Comparison of ENCODE assay signal across 8 cellular contexts in the genomic region with DNA sequence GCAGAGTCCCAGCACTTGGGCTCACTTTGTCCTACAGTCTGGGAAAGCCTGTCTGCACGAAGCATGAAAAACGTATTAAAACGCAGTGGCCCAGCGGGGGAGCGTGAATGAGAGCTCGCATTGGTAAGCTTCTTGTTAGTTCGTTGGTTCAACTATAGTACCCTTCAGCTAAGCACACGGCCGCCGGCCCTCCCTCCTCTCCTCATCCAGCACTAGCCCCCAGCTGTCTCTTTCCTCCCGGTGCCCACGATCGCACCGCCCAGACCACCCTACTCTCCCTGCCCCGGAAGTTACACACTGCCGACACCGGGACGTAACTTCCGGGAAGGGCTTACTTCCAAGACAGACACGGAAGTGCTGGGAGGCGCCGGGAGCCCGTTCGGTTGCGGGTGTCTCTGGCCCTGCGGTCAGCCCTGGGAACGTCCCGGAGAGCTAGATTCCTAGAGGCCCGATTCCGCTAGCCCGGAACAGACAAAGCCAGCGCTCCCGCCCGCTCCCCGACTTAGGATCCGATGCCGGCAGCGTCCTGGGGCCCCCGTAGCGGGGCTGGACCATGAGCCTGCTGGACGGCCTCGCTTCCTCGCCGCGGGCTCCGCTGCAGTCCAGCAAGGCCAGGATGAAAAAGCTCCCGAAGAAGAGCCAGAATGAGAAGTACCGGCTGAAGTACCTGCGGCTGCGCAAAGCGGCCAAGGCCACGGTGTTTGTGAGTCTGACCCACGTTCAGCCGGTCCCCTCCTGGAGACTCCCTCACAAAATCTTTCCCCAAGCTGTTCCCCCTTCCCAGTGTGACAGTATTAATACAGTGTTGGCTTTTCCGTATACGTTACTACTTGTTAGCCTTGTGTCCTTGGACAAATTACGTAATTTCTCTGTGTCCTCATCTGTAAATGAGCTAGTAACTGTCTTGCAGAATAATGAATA. TPM values are rescaled to one million over a fixed set of nuclear protein-coding genes. Genes with fewer than 3 reads are reported as not detected.
A peak's percentile ranks its signal among the peaks of the same experiment; 100 is the strongest.
DNase-seq lines count a peak whose midpoint lies in the region; TF ChIP-seq lines count a peak whose summit lies in the region.

Gene TBRG1, plus strand, starts transcription at position 334 of the 921 bp plus-strand sequence. Its CDS starts 220 bp downstream, at position 554.

- peaks cover 31% of the 10 kb centered on the region for H3K4me1 Mint-ChIP-seq in HFFc6 (ENCODE audit: low read depth)

- TF ChIP-seq EP300 in SK-N-SH (IDR thresholded peaks at IDR 0.05; ENCODE audit: borderline replicate concordance in 1 of 2, low read depth in 1 of 2, low read length in 1 of 2), result no peak

- H3K27me3 Mint-ChIP-seq in HFFc6 (ENCODE audit: insufficient read depth), result peaks cover 9% of the 10 kb centered on the region

- CTCF ChIA-PET in SK-N-SH (lab: Yijun Ruan, JAX), result interaction anchor here (0.7 to 2.4 kb wide), 6 partner anchors 10 to 244 kb away, joined by 3 to 13 read pairs (median 4); no protein-coding TSS in a partner anchor

- no peaks in the 10 kb centered on the region for H3K9me3 Mint-ChIP-seq in HFFc6

- peak within 1 kb of the TSS; percentile 94 for H2AFZ ChIP-seq in SK-N-SH (ENCODE audit: low read depth)

- H3K9me3 ChIP-seq in SK-N-SH, result no peaks in the 10 kb centered on the region

- peaks cover 17% of the 10 kb centered on the region; the same call in 1 of the 2 replicates for H3K27me3 ChIP-seq in SK-N-SH (ENCODE audit: insufficient read depth)

- H3K79me2 ChIP-seq in SK-N-SH (ENCODE audit: insufficient read depth), result peaks cover 45% of the 10 kb centered on the region

- H3K27ac Mint-ChIP-seq in HFFc6, result peak within 1 kb of the TSS; percentile 96

- peak within 1 kb of the TSS; percentile 80 to 94 for H3K27ac ChIP-seq in SK-N-SH (ENCODE audit: low read depth in 2 of 2, low read length in 1 of 2)

- peak within 1 kb of the TSS; percentile 97 for H3K4me3 Mint-ChIP-seq in HFFc6

- peaks cover 23% of the 10 kb centered on the region; the same call in 1 of the 2 replicates for H4K20me1 ChIP-seq in SK-N-SH (ENCODE audit: insufficient read depth)

- WGBS in SK-N-SH (ENCODE audit: low lambda C conversion rate), result 1% methylated on average over 37 of the region's 57 CpGs

- peaks cover 31 to 34% of the 10 kb centered on the region in 2 experiments for H3K36me3 ChIP-seq in SK-N-SH (replicated peaks in 1 of 2; ENCODE audit: control insufficient read depth in 1 of 2, insufficient read depth in 2 of 2, low read length in 1 of 2)

- H3K9me2 ChIP-seq in SK-N-SH, result no peaks in the 10 kb centered on the region

- TF ChIP-seq CTCF in HFFc6 (IDR thresholded peaks at IDR 0.05) (no peak), SK-N-SH (IDR thresholded peaks at IDR 0.05) (no peak)

- peaks cover 20% of the 10 kb centered on the region for H3K36me3 Mint-ChIP-seq in HFFc6 (ENCODE audit: low read depth)

- H3K4me2 ChIP-seq in SK-N-SH, result peak within 1 kb of the TSS; percentile 93

- H3F3A ChIP-seq in SK-N-SH (replicated peaks; ENCODE audit: insufficient read depth), result no peaks in the 10 kb centered on the region

- POLR2A ChIA-PET in SK-N-SH (lab: Yijun Ruan, JAX), result interaction anchor here (1.0 kb wide), 1 partner anchor 34 kb away, joined by 3 read pairs; no protein-coding TSS in a partner anchor

- TF ChIP-seq RAD21 in SK-N-SH (IDR thresholded peaks at IDR 0.05; ENCODE audit: low read length), result no peak

- DNase-seq in GM04504 (ENCODE audit: low read depth) (peak; percentile 79), HFFc6 (peak; percentile 79), NCI-H1048 (lab: John Stamatoyannopoulos, UW) (peak; percentile 63), SK-N-SH (peak; percentile 96), germinal center (ENCODE audit: low spot score) (peak; percentile 89), nucleus accumbens (lab: John Stamatoyannopoulos, UW) (peak; percentile 42 to 95 (median 86)), superior temporal gyrus (ENCODE audit: extremely low spot score) (peak; percentile 94)
- peak; percentile 80 for DNase-seq in activated naive CD4-positive, alpha-beta T cell treated with anti-CD3 and anti-CD28 coated beads, Interleukin-2, amount 50 U/mL, for 16 hours

- H3K4me3 ChIP-seq in SK-N-SH (ENCODE audit: low read depth in 2 of 2, low read length in 1 of 2), result peak within 1 kb of the TSS; percentile 95 to 98

- peak within 1 kb of the TSS; percentile 94 for H3K9ac ChIP-seq in SK-N-SH

- H3K4me1 ChIP-seq in SK-N-SH (ENCODE audit: control insufficient read depth in 1 of 2, insufficient read depth in 2 of 2, low read depth in 1 of 2, low read length in 1 of 2), result peaks cover 4 to 12% of the 10 kb centered on the region in 2 experiments; a peak in 3 of 4 replicates

TF ChIP-seq in SK-N-SH, 30 proteins besides CTCF, POLR2A, EP300 and RAD21:
- TF ChIP-seq, protein P1, sequence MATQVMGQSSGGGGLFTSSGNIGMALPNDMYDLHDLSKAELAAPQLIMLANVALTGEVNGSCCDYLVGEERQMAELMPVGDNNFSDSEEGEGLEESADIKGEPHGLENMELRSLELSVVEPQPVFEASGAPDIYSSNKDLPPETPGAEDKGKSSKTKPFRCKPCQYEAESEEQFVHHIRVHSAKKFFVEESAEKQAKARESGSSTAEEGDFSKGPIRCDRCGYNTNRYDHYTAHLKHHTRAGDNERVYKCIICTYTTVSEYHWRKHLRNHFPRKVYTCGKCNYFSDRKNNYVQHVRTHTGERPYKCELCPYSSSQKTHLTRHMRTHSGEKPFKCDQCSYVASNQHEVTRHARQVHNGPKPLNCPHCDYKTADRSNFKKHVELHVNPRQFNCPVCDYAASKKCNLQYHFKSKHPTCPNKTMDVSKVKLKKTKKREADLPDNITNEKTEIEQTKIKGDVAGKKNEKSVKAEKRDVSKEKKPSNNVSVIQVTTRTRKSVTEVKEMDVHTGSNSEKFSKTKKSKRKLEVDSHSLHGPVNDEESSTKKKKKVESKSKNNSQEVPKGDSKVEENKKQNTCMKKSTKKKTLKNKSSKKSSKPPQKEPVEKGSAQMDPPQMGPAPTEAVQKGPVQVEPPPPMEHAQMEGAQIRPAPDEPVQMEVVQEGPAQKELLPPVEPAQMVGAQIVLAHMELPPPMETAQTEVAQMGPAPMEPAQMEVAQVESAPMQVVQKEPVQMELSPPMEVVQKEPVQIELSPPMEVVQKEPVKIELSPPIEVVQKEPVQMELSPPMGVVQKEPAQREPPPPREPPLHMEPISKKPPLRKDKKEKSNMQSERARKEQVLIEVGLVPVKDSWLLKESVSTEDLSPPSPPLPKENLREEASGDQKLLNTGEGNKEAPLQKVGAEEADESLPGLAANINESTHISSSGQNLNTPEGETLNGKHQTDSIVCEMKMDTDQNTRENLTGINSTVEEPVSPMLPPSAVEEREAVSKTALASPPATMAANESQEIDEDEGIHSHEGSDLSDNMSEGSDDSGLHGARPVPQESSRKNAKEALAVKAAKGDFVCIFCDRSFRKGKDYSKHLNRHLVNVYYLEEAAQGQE (IDR thresholded peaks at IDR 0.05; ENCODE audit: low read depth, low read length), result peak; percentile 42
- TF ChIP-seq, protein P2, sequence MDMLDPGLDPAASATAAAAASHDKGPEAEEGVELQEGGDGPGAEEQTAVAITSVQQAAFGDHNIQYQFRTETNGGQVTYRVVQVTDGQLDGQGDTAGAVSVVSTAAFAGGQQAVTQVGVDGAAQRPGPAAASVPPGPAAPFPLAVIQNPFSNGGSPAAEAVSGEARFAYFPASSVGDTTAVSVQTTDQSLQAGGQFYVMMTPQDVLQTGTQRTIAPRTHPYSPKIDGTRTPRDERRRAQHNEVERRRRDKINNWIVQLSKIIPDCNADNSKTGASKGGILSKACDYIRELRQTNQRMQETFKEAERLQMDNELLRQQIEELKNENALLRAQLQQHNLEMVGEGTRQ (IDR thresholded peaks at IDR 0.05; ENCODE audit: borderline replicate concordance, low read depth, low read length), result no peak
- no peak for TF ChIP-seq GATA2 (CRISPR knock-in tag; IDR thresholded peaks at IDR 0.05)
- TF ChIP-seq MAX (IDR thresholded peaks at IDR 0.05; ENCODE audit: low read depth), result peak; percentile 70
- TF ChIP-seq TEAD4 (IDR thresholded peaks at IDR 0.05; ENCODE audit: borderline replicate concordance, insufficient read depth), result no peak
- peak; percentile 99 for TF ChIP-seq ELF1 (IDR thresholded peaks at IDR 0.05)
- peak; percentile 95 for TF ChIP-seq GABPA (IDR thresholded peaks at IDR 0.05; ENCODE audit: low read depth)
- no peak for TF ChIP-seq RCOR1 (IDR thresholded peaks at IDR 0.05; ENCODE audit: low read length)
- TF ChIP-seq SIN3A (IDR thresholded peaks at IDR 0.05; ENCODE audit: borderline replicate concordance, low read depth, low read length), result peak; percentile 48; the same call in 1 of the 2 replicates
- no peak for TF ChIP-seq TCF12 (IDR thresholded peaks at IDR 0.05)
- TF ChIP-seq TAF1 (IDR thresholded peaks at IDR 0.05; ENCODE audit: borderline replicate concordance, low read depth, low read length), result peak; percentile 95
- no peak for TF ChIP-seq FOXJ3 (CRISPR knock-in tag; IDR thresholded peaks at IDR 0.05)
- no peak; the same call in 1 of the 2 replicates for TF ChIP-seq NFIC (IDR thresholded peaks at IDR 0.05; ENCODE audit: borderline replicate concordance)
- peak; percentile 61 for TF ChIP-seq CHD2 (IDR thresholded peaks at IDR 0.05; ENCODE audit: low read length, partially characterized antibody)
- TF ChIP-seq MXI1 (IDR thresholded peaks at IDR 0.05; ENCODE audit: low read depth, low read length), result peak; percentile 69; the same call in 1 of the 2 replicates
- TF ChIP-seq NRF1 (IDR thresholded peaks at IDR 0.05; ENCODE audit: low read depth, low read length), result peak; percentile 63
- no peak for TF ChIP-seq PBX3 (IDR thresholded peaks at IDR 0.05)

RNA-seq across cellular contexts. Expression of gene TBRG1, which starts in this region (rescaled TPM):
- total RNA-seq in HFFc6 (2021; fragmentation: NEBNext Ultra II Directional; extraction: Animal tissue kit (Norgen Biotek cat#: 25700)), result 10 to 100 TPM; 18.8 to 25.9 (median 24.1) TPM
- polyA plus RNA-seq in SK-N-SH (2012; rRNA removed), result 22.0 and 29.0 TPM in 2 replicates
- polyA plus RNA-seq in SK-N-SH (2012; cell fraction: cytosol; rRNA removed), result 19.6 and 21.2 TPM in 2 replicates
- 61.6 and 96.9 TPM in 2 replicates for polyA plus RNA-seq in SK-N-SH (2012; cell fraction: nucleus; rRNA removed)

Comparison
In these comparisons a context has a peak if more than half of its experiments do, and no peak if none do; other contexts are left out.
1. Peak in every context shown above with its lines: DNase-seq, H3K4me3 ChIP-seq and H3K27ac ChIP-seq.